Comparison of ENCODE assay signal across 8 cellular contexts in the genomic region with DNA sequence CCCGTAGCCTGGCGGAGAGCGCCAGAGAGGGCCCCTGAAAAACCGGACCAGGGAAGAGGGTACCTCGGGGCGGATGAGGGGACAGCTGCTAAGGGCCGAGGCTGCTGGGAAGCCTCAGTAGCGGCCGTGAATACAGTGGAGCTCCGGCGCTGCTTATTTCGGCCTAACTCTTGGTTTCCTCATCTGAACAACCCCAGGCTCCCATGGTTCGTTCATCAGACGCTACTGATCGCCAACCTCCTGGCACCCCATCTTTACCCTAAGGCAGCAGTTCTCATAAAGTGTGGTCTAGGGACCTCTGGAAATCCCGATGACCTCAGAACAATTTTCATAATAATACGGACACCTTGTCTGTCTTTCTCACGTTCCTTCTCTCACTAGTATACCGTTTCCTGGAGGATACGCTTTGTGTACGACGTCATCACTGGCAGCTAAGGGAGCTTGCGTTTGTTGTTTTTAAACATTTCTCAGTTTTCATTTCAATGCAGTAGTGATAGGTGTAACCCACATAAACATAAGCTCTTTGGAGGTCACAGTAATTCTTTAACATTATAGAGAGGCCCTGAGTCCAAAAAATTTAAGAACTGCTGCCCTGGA. TPM values are rescaled to one million over a fixed set of nuclear protein-coding genes. Genes with fewer than 3 reads are reported as not detected.
DNase-seq lines count a peak whose midpoint lies in the region; ATAC-seq, FAIRE-seq and TF ChIP-seq lines count a peak whose summit lies in the region.

No MANE protein-coding gene starts in this region.

- H3K4me3 Mint-ChIP-seq in activated T-cell treated with anti-CD3 and anti-CD28 coated beads, Interleukin-2, amount 50 U/mL, for 24 hours: peak overlapping the region; percentile 93

- no peak for TF ChIP-seq POLR2A in K562 (conservative IDR thresholded peaks at IDR 0.05)

- no TSS peak for BruUV-seq in K562 (replicated peaks; lab: Mats Ljungman, UMichigan)

- H3K27ac ChIP-seq in K562 (ENCODE audit: extremely low read depth, low read depth, low read length): peak overlapping the region; percentile 99; the same call in 1 of the 3 replicates

- H3K27ac Mint-ChIP-seq in activated T-cell treated with anti-CD3 and anti-CD28 coated beads, Interleukin-2, amount 50 U/mL, for 24 hours: peak overlapping the region; percentile 100

- peak overlapping the region; percentile 91 for H3K4me3 ChIP-seq in K562

- H3K27me3 Mint-ChIP-seq in activated T-cell treated with anti-CD3 and anti-CD28 coated beads, Interleukin-2, amount 50 U/mL, for 24 hours: peaks cover 13% of the 10 kb centered on the region

- H2AFZ ChIP-seq in K562 (ENCODE audit: low read depth, low read length): peak overlapping the region; percentile 100

- no peaks in the 10 kb centered on the region for H3K27me3 ChIP-seq in K562 (ENCODE audit: control insufficient read depth in 2 of 2, insufficient read depth in 2 of 2, low read length in 2 of 2)

- peaks cover 8% of the 10 kb centered on the region for H3K36me3 Mint-ChIP-seq in activated T-cell treated with anti-CD3 and anti-CD28 coated beads, Interleukin-2, amount 50 U/mL, for 24 hours (ENCODE audit: low read depth)

- CTCF ChIA-PET in K562 (lab: Yijun Ruan, JAX; ENCODE audit: low intra/inter-chr PET ratio): no interaction called here

- under 1% methylated on average over 22 of the region's 23 CpGs for WGBS in K562 (ENCODE audit: insufficient coverage, low coverage, missing lambda C conversion rate)

- FAIRE-seq in K562 (lab: Jason Lieb, UNC): no peak

- H4K20me1 ChIP-seq in K562 (replicated peaks; ENCODE audit: control insufficient read depth, insufficient read depth, low read length): no peaks in the 10 kb centered on the region; the same call in 1 of the 2 replicates

- H3K4me2 ChIP-seq in K562 (ENCODE audit: insufficient read depth, low read length): peak overlapping the region; percentile 81

- DNase-seq in activated T-cell treated with anti-CD3 and anti-CD28 coated beads, Interleukin-2, amount 50 U/mL, for 24 hours: no peak
- DNase-seq in activated T-cell treated with anti-CD3 and anti-CD28 coated beads for 4 hours (no peak), NCI-H146 treated with DMSO at 0.1 percent for 48 hours (lab: John Stamatoyannopoulos, UW; ENCODE audit: unreplicated experiment) (peak; percentile 62), K562 (ENCODE audit: extremely low read depth in 1 of 4, low spot score in 3 of 4) (peak in 2 of 4 experiments; percentile 9 to 29), kidney tubule cell (ENCODE audit: low spot score) (peak; percentile 41), superior temporal gyrus (ENCODE audit: extremely low spot score) (peak; percentile 62), sciatic nerve (ENCODE audit: low spot score) (no peak)

- no peaks in the 10 kb centered on the region for H3K9me3 Mint-ChIP-seq in activated T-cell treated with anti-CD3 and anti-CD28 coated beads, Interleukin-2, amount 50 U/mL, for 24 hours

- POLR2A ChIA-PET in K562 (lab: Yijun Ruan, JAX): no interaction called here

- H3K36me3 ChIP-seq in K562 (ENCODE audit: control insufficient read depth, insufficient read depth, low read length): no peaks in the 10 kb centered on the region

- ATAC-seq in HG02571 (IDR thresholded peaks at IDR 0.05; ENCODE audit: unreplicated experiment) (peak; percentile 27), K562 (peak; percentile 2; the same call in 2 of the 3 replicates), sciatic nerve (no peak)

- H3K4me1 Mint-ChIP-seq in activated T-cell treated with anti-CD3 and anti-CD28 coated beads, Interleukin-2, amount 50 U/mL, for 24 hours (ENCODE audit: low read depth): peaks cover 32% of the 10 kb centered on the region

- peaks cover 0 to 5% of the 10 kb centered on the region in 2 experiments; a peak in 4 of 5 replicates for H3K4me1 ChIP-seq in K562 (replicated peaks in 1 of 2; ENCODE audit: control insufficient read depth in 2 of 2, insufficient read depth in 2 of 2, low read length in 2 of 2)

- H3K9me1 ChIP-seq in K562 (ENCODE audit: control insufficient read depth, insufficient read depth, low read length): no peaks in the 10 kb centered on the region

- H3K79me2 ChIP-seq in K562 (ENCODE audit: control insufficient read depth, insufficient read depth, low read length): peaks cover 43% of the 10 kb centered on the region

- no peak for TF ChIP-seq CTCF in K562 (IDR thresholded peaks at IDR 0.05 in 2 of 3, conservative IDR thresholded peaks at IDR 0.05 in 1 of 3; ENCODE audit: insufficient read depth in 2 of 3, low read depth in 1 of 3, low read length in 3 of 3)

- H3K9me3 ChIP-seq in K562 (replicated peaks; ENCODE audit: control insufficient read depth, insufficient read depth, low read depth, low read length): no peaks in the 10 kb centered on the region

- no peak for TF ChIP-seq RAD21 in K562 (CRISPR knock-in tag; conservative IDR thresholded peaks at IDR 0.05 in 1 of 2, IDR thresholded peaks at IDR 0.05 in 1 of 2)

- peak overlapping the region; percentile 93 to 95 for H3K9ac ChIP-seq in K562 (ENCODE audit: insufficient read depth in 1 of 2, low read depth in 2 of 2, low read length in 2 of 2)

- no peak for TF ChIP-seq EP300 in K562 (IDR thresholded peaks at IDR 0.05; ENCODE audit: low read length)

- intact Hi-C loops in K562 (cut with micrococcal nuclease) (loop anchor here (5.0 kb wide), 2 partner anchors 62 to 118 kb away; no protein-coding TSS in a partner anchor), sciatic nerve (cut with DNase I) (no loop called here)

- in situ Hi-C loops in K562 (cut with MboI): no loop called here

TF ChIP-seq in K562, 482 proteins besides CTCF, POLR2A, EP300 and RAD21 (continues in another document):
- peak in 1 of 2 experiments; percentile 48; a peak in 1 of 4 replicates for TF ChIP-seq KDM1A (IDR thresholded peaks at IDR 0.05)
- TF ChIP-seq, protein P1, sequence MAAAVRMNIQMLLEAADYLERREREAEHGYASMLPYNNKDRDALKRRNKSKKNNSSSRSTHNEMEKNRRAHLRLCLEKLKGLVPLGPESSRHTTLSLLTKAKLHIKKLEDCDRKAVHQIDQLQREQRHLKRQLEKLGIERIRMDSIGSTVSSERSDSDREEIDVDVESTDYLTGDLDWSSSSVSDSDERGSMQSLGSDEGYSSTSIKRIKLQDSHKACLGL (CRISPR knock-in tag; IDR thresholded peaks at IDR 0.05; ENCODE audit: borderline replicate concordance, poor library complexity, severe bottlenecking): no peak
- TF ChIP-seq HDAC2 (IDR thresholded peaks at IDR 0.05): 0 out of 2 replicates have a peak, but pooled peaks have one; percentile 46
- no peak for TF ChIP-seq MAFK (IDR thresholded peaks at IDR 0.05; ENCODE audit: low read length)
- TF ChIP-seq NR2C2 (CRISPR knock-in tag; IDR thresholded peaks at IDR 0.05): no peak
- TF ChIP-seq NR2C2 (tag; IDR thresholded peaks at IDR 0.05): no peak
- peak; percentile 64 for TF ChIP-seq PHF20 (IDR thresholded peaks at IDR 0.05; ENCODE audit: partially characterized antibody)
- 0 out of 2 replicates have a peak, but pooled peaks have one; percentile 57 for TF ChIP-seq CTBP1 (IDR thresholded peaks at IDR 0.05; ENCODE audit: borderline replicate concordance)
- 0 out of 2 replicates have a peak, but pooled peaks have one; percentile 12 for TF ChIP-seq SP1 (CRISPR knock-in tag; IDR thresholded peaks at IDR 0.05)
- TF ChIP-seq MEF2D (tag; conservative IDR thresholded peaks at IDR 0.05; ENCODE audit: low read depth): no peak
- peak in 1 of 2 experiments; percentile 80; a peak in 1 of 4 replicates for TF ChIP-seq SIN3A (IDR thresholded peaks at IDR 0.05; ENCODE audit: borderline replicate concordance in 2 of 2, control insufficient read depth in 1 of 2, low read depth in 2 of 2, low read length in 2 of 2)
- TF ChIP-seq GTF2F1 (IDR thresholded peaks at IDR 0.05; ENCODE audit: low read depth, low read length): no peak

RNA-seq across cellular contexts. Expression of a gene that starts 0.7 kb away (rescaled TPM):
- total RNA-seq in K562 (2011; cell fraction: chromatin; rRNA removed; ENCODE audit: low replicate concordance): 18.1 and 35.6 TPM in 2 replicates
- total RNA-seq in K562 (2011; cell fraction: nucleolus; rRNA removed): 8.5 and 12.8 TPM in 2 replicates
- 17.7 and 29.4 TPM in 2 replicates for total RNA-seq in K562 (2011; cell fraction: nucleoplasm; rRNA removed)
- total RNA-seq in K562 (2014; rRNA removed) (11.1 and 11.7 TPM in 2 replicates), K562 (2014; rRNA removed; fragmentation: Illumina TruSeq; extraction: Trizol) (23.0 and 26.2 TPM in 2 replicates), K562 (2015; rRNA removed; fragmentation: Illumina TruSeq; extraction: Trizol) (24.1 and 30.0 TPM in 2 replicates), K562 (2021) (17.5 and 18.0 TPM in 2 replicates), sciatic nerve (25.0 TPM)
- polyA plus RNA-seq in K562 (2011; rRNA removed) (34.2 and 40.4 TPM in 2 replicates), K562 (2014; fragmentation: Illumina TruSeq; extraction: Trizol) (23.2 and 25.5 TPM in 2 replicates), K562 (2014; fragmentation: Nextera tagmentation; extraction: Ambion mirVana) (1 to 10 TPM; 6.7 to 9.5 TPM), K562 (2014; rRNA removed) (24.3 and 27.2 TPM in 2 replicates)
- polyA plus RNA-seq in K562 (2011; cell fraction: cytosol; rRNA removed): 10.8 and 21.3 TPM in 2 replicates
- polyA plus RNA-seq in K562 (2011; cell fraction: nucleus; rRNA removed): 19.7 and 26.9 TPM in 2 replicates
- polyA plus RNA-seq in K562 (2012): 16.9 and 20.4 TPM in 2 replicates
- 17.5 and 25.7 TPM in 2 replicates for polyA minus RNA-seq in K562 (2011; rRNA and poly(A)+ RNA removed)
- 7.4 and 12.3 TPM in 2 replicates for polyA minus RNA-seq in K562 (2011; cell fraction: cytosol; rRNA and poly(A)+ RNA removed)
- 22.5 and 33.3 TPM in 2 replicates for polyA minus RNA-seq in K562 (2011; cell fraction: nucleus; rRNA and poly(A)+ RNA removed)

RNA-seq across cellular contexts. Expression of a gene that starts 59.5 kb away (rescaled TPM):
- 0.42 and 0.74 TPM in 2 replicates for total RNA-seq in K562 (2011; cell fraction: chromatin; rRNA removed; ENCODE audit: low replicate concordance)
- 0.79 and 1.0 TPM in 2 replicates for total RNA-seq in K562 (2011; cell fraction: nucleolus; rRNA removed)
- total RNA-seq in K562 (2011; cell fraction: nucleoplasm; rRNA removed): 0.51 and 0.61 TPM in 2 replicates
- total RNA-seq in K562 (2014; rRNA removed) (0.32 and 0.73 TPM in 2 replicates), K562 (2014; rRNA removed; fragmentation: Illumina TruSeq; extraction: Trizol) (0.06 and 0.15 TPM in 2 replicates), K562 (2015; rRNA removed; fragmentation: Illumina TruSeq; extraction: Trizol) (0.54 and 0.60 TPM in 2 replicates), K562 (2021) (0.69 and 0.85 TPM in 2 replicates), sciatic nerve (not detected)
- polyA plus RNA-seq in K562 (2011; rRNA removed) (0.22 and 0.49 TPM in 2 replicates), K562 (2014; fragmentation: Illumina TruSeq; extraction: Trizol) (0.16 and 0.26 TPM in 2 replicates), K562 (2014; fragmentation: Nextera tagmentation; extraction: Ambion mirVana) (under 1 TPM in 1 of 2 experiments, not detected in 1; 0.03 TPM), K562 (2014; rRNA removed) (0.81 and 1.1 TPM in 2 replicates)
- polyA plus RNA-seq in K562 (2011; cell fraction: cytosol; rRNA removed): 0.51 and 0.52 TPM in 2 replicates
- 1.9 and 2.1 TPM in 2 replicates for polyA plus RNA-seq in K562 (2011; cell fraction: nucleus; rRNA removed)
- polyA plus RNA-seq in K562 (2012): 0.84 and 0.85 TPM in 2 replicates
- polyA minus RNA-seq in K562 (2011; rRNA and poly(A)+ RNA removed): 0.11 and 0.12 TPM in 2 replicates
- polyA minus RNA-seq in K562 (2011; cell fraction: cytosol; rRNA and poly(A)+ RNA removed): 0.29 and 0.46 TPM in 2 replicates
- polyA minus RNA-seq in K562 (2011; cell fraction: nucleus; rRNA and poly(A)+ RNA removed): 0.40 and 1.00 TPM in 2 replicates

Comparison
In these comparisons a context has a peak if more than half of its experiments do, and no peak if none do; other contexts are left out.
1. DNase-seq: peak in NCI-H146 treated with DMSO at 0.1 percent for 48 hours (single experiment), kidney tubule cell (single experiment) and superior temporal gyrus (single experiment); none in activated T-cell treated with anti-CD3 and anti-CD28 coated beads, Interleukin-2, amount 50 U/mL, for 24 hours (single experiment), activated T-cell treated with anti-CD3 and anti-CD28 coated beads for 4 hours (single experiment) and sciatic nerve (single experiment).